Comparison of ENCODE assay signal across 8 cellular contexts in genomic region chr5:61275841-61276240, GRCh38. TPM values are rescaled to one million over a fixed set of nuclear protein-coding genes. Genes with fewer than 3 reads are reported as not detected.
DNase-seq lines count a peak whose midpoint lies in the region; ATAC-seq and TF ChIP-seq lines count a peak whose summit lies in the region.

No MANE protein-coding gene starts in this region.

- no peak overlapping the region for H3K23ac ChIP-seq in neuronal stem cell (ENCODE audit: low read depth, low read length, poor library complexity)

- H3K4me1 Mint-ChIP-seq in effector memory CD8-positive, alpha-beta T cell (ENCODE audit: low read depth in 2 of 2), result peaks cover 10 to 11% of the 10 kb centered on the region in 2 donors

- peak; percentile 33 for DNase-seq in Caki2 (ENCODE audit: low read depth)
- no peak for DNase-seq in PC-9
- no peak for DNase-seq in effector memory CD8-positive, alpha-beta T cell
- DNase-seq in neuronal stem cell (ENCODE audit: low spot score), result no peak
- DNase-seq in HT-29 (ENCODE audit: low spot score), result no peak

- H3K4ac ChIP-seq in neuronal stem cell (ENCODE audit: low read length), result no peak overlapping the region

- in situ Hi-C loops in Caki2 (cut with HindIII; ENCODE audit: low pct_unique_long_range_greater_than_20kb, low sequenced_read_pairs), result no loop called here

- H3K27ac ChIP-seq in PC-9, result peak overlapping the region; percentile 22; the same call in 1 of the 2 replicates
- H3K27ac ChIP-seq in neuronal stem cell (replicated peaks; ENCODE audit: low read length), result no peak overlapping the region

- no peaks in the 10 kb centered on the region for H3K79me1 ChIP-seq in neuronal stem cell (ENCODE audit: low read depth, low read length)

- ATAC-seq in effector memory CD8-positive, alpha-beta T cell (replicated peaks), result peak; percentile 35
- no peak for ATAC-seq in HG03039 (IDR thresholded peaks at IDR 0.05; ENCODE audit: unreplicated experiment)
- ATAC-seq in HG03095 (IDR thresholded peaks at IDR 0.05; ENCODE audit: unreplicated experiment), result no peak
- no peak for ATAC-seq in HG02852 (IDR thresholded peaks at IDR 0.05; ENCODE audit: unreplicated experiment)

- H3K36me3 ChIP-seq in PC-9 (ENCODE audit: low read depth), result no peaks in the 10 kb centered on the region
- H3K36me3 ChIP-seq in neuronal stem cell (replicated peaks in 1 of 2; ENCODE audit: control insufficient read depth in 2 of 2, insufficient read depth in 2 of 2, low read length in 2 of 2), result no peaks in the 10 kb centered on the region

- POLR2A ChIA-PET in PC-9 (lab: Charles Lee; ENCODE audit: unreplicated experiment), result interaction anchor here (0.6 kb wide), 1 partner anchor 449 kb away, joined by 4 read pairs; no protein-coding TSS in a partner anchor

- no peak overlapping the region for H3K27ac Mint-ChIP-seq in effector memory CD8-positive, alpha-beta T cell

- peaks cover 2% of the 10 kb centered on the region for H3K36me3 Mint-ChIP-seq in effector memory CD8-positive, alpha-beta T cell (ENCODE audit: insufficient read depth)

- WGBS in neuronal stem cell (ENCODE audit: extremely low coverage in 2 of 2, insufficient read length in 2 of 2, insufficient replicate concordance in 1 of 2), 2 donors, result no CpG with 5 or more reads among the region's 8 CpGs

- H3K27me3 ChIP-seq in PC-9 (ENCODE audit: insufficient read depth, low read depth) (no peaks in the 10 kb centered on the region), neuronal stem cell (ENCODE audit: control insufficient read depth in 3 of 3, insufficient read depth in 3 of 3, low read depth in 1 of 3, low read length in 3 of 3) (no peaks in the 10 kb centered on the region)

- H3K27me3 Mint-ChIP-seq in effector memory CD8-positive, alpha-beta T cell, result no peaks in the 10 kb centered on the region

- H3K9me3 ChIP-seq in PC-9 (ENCODE audit: insufficient read depth, low read depth), result no peaks in the 10 kb centered on the region
- no peaks in the 10 kb centered on the region for H3K9me3 ChIP-seq in neuronal stem cell (replicated peaks in 1 of 2; ENCODE audit: control insufficient read depth in 2 of 2, insufficient read depth in 1 of 2, low read depth in 1 of 2, low read length in 2 of 2)

- no peak overlapping the region for H3K14ac ChIP-seq in neuronal stem cell (ENCODE audit: low read length)

- CTCF ChIA-PET in PC-9 (lab: Charles Lee), result no interaction called here

- intact Hi-C loops in PC-9 (cut with micrococcal nuclease; ENCODE audit: unreplicated experiment), result no loop called here

- H3K4me2 ChIP-seq in PC-9, result no peak overlapping the region
- no peak overlapping the region for H3K4me2 ChIP-seq in neuronal stem cell (ENCODE audit: insufficient read depth, low read length, poor library complexity, severe bottlenecking)

- H3K9me2 ChIP-seq in PC-9 (ENCODE audit: insufficient read depth), result no peaks in the 10 kb centered on the region

- no peak overlapping the region for H3K4me3 ChIP-seq in PC-9
- no peak overlapping the region for H3K4me3 ChIP-seq in neuronal stem cell (ENCODE audit: low read length in 2 of 2)

- no peak overlapping the region for H2AK5ac ChIP-seq in neuronal stem cell (ENCODE audit: low read depth, low read length)

- peaks cover 8% of the 10 kb centered on the region; the same call in 1 of the 2 replicates for H3F3A ChIP-seq in PC-9 (ENCODE audit: insufficient read depth, low read depth)

- no peak overlapping the region for H2BK5ac ChIP-seq in neuronal stem cell (ENCODE audit: low read length)

- H3K18ac ChIP-seq in neuronal stem cell (ENCODE audit: low read length), result peak overlapping the region; percentile 76

- H4K91ac ChIP-seq in neuronal stem cell (ENCODE audit: low read depth, low read length, poor library complexity), result no peak overlapping the region

- TF ChIP-seq CTCF in PC-9 (conservative IDR thresholded peaks at IDR 0.05), result no peak

- no peak overlapping the region for H3K4me3 Mint-ChIP-seq in effector memory CD8-positive, alpha-beta T cell

- H2BK12ac ChIP-seq in neuronal stem cell (ENCODE audit: low read length), result no peak overlapping the region

- H3K79me2 ChIP-seq in PC-9 (ENCODE audit: low read depth), result no peaks in the 10 kb centered on the region

- peak overlapping the region; percentile 49 for H4K8ac ChIP-seq in neuronal stem cell (ENCODE audit: low read depth, low read length)

- no peak overlapping the region for H2BK120ac ChIP-seq in neuronal stem cell (ENCODE audit: low read depth, low read length)

- no peak overlapping the region for H2BK15ac ChIP-seq in neuronal stem cell (ENCODE audit: low read length)

- H4K20me1 ChIP-seq in PC-9 (ENCODE audit: insufficient read depth), result no peaks in the 10 kb centered on the region

- no peak overlapping the region for H3K9ac ChIP-seq in neuronal stem cell (ENCODE audit: low read depth, low read length, poor library complexity)

- BruUV-seq in PC-9 (replicated peaks; lab: Mats Ljungman, UMichigan), result no TSS peak

- H2AFZ ChIP-seq in PC-9 (no peak overlapping the region; the same call in 1 of the 2 replicates), neuronal stem cell (ENCODE audit: low read length) (peak overlapping the region; percentile 58)

- H3K9me3 Mint-ChIP-seq in effector memory CD8-positive, alpha-beta T cell, result no peaks in the 10 kb centered on the region

- H3K4me1 ChIP-seq in PC-9 (replicated peaks; ENCODE audit: insufficient read depth) (peaks cover 19% of the 10 kb centered on the region), neuronal stem cell (ENCODE audit: control insufficient read depth in 2 of 2, insufficient read depth in 1 of 2, low read depth in 1 of 2, low read length in 2 of 2) (peaks cover 13 to 23% of the 10 kb centered on the region in 2 donors)

RNA-seq across cellular contexts. Expression of gene ZSWIM6, which starts 56.2 kb away (rescaled TPM):
- 1.8 TPM in 2 replicates for total RNA-seq in Caki2 (2014; rRNA removed; shearing (Covaris generic); ENCODE audit: low replicate concordance)
- total RNA-seq in PC-9 (2021), result 9.7 and 12.9 TPM in 2 replicates
- 24.2 TPM for polyA plus RNA-seq in neuronal stem cell (2013, experiment 1 of 2)
- 25.4 TPM for polyA plus RNA-seq in neuronal stem cell (2013, experiment 2 of 2)
- total RNA-seq in HT-29 (2014; rRNA removed; shearing (Covaris generic)), result 3.0 and 3.2 TPM in 2 replicates
